ENCODE assay signal across 1 cellular context in the genomic region with DNA sequence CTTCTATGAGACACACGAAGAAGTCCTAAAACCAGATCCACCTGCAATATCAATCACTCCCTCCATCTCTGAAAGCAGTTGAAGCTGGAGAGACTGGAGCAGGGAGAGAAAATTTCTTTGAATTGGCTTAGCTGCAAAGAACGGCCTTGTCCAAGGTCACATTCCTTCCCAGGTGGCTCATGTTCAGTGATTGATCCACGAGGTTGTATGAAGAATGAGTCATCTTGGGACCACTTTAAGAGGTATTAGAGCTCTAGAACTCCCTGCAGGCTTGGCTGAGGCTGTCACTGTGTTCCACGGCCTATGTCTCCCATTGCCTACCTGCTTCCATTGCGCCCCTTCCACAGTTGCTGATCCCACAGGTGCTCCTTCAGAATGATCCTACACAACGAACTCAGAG.
TF ChIP-seq lines count a peak whose summit lies in the region.

No MANE protein-coding gene starts in this region.

TF ChIP-seq in IMR-90, 13 proteins besides CTCF, POLR2A, EP300 and RAD21 (continued from another document):
- TF ChIP-seq, protein P1, sequence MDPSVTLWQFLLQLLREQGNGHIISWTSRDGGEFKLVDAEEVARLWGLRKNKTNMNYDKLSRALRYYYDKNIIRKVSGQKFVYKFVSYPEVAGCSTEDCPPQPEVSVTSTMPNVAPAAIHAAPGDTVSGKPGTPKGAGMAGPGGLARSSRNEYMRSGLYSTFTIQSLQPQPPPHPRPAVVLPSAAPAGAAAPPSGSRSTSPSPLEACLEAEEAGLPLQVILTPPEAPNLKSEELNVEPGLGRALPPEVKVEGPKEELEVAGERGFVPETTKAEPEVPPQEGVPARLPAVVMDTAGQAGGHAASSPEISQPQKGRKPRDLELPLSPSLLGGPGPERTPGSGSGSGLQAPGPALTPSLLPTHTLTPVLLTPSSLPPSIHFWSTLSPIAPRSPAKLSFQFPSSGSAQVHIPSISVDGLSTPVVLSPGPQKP (IDR thresholded peaks at IDR 0.05; ENCODE audit: borderline replicate concordance, low read depth, low read length): no peak
- TF ChIP-seq CEBPB (IDR thresholded peaks at IDR 0.05; ENCODE audit: low read depth, low read length): no peak
